Comparison of ENCODE assay signal across 13 cellular contexts in genomic region chr12:113818833-113819232, GRCh38.
DNase-seq lines count a peak whose midpoint lies in the region; ATAC-seq and TF ChIP-seq lines count a peak whose summit lies in the region.
"Had no signal": no experiment of that assay in that cellular context is flagged by ENCODE, and none has a peak within 500 bp of the region (broad histone marks: within the 10 kb centered on the region; RNA-seq: fewer than 3 reads in every experiment).

No MANE protein-coding gene starts in this region.

- WGBS in right cardiac atrium: 80% methylated on average over 10 of the region's 10 CpGs

- intact Hi-C loops in right cardiac atrium (cut with DNase I): no loop called here

- no peaks in the 10 kb centered on the region for H3K27me3 Mint-ChIP-seq in type B pancreatic cell
- H3K27me3 Mint-ChIP-seq: activated CD4-positive, alpha-beta T cell treated with anti-CD3 and anti-CD28 coated beads for 36 hours; activated naive CD8-positive, alpha-beta T cell treated with anti-CD3 and anti-CD28 coated beads, Interleukin-2, amount 10 ng/mL, durations not matched to agents 7 days and 5 days had no signal

- H3K4me1 Mint-ChIP-seq in type B pancreatic cell (ENCODE audit: unreplicated experiment): peaks cover 15% of the 10 kb centered on the region
- H3K4me1 Mint-ChIP-seq: activated CD4-positive, alpha-beta T cell treated with anti-CD3 and anti-CD28 coated beads for 36 hours; activated naive CD8-positive, alpha-beta T cell treated with anti-CD3 and anti-CD28 coated beads, Interleukin-2, amount 10 ng/mL, durations not matched to agents 7 days and 5 days had no signal

- H3K4me1 ChIP-seq in cardiac muscle cell (ENCODE audit: low read depth) (no peaks in the 10 kb centered on the region), right cardiac atrium (ENCODE audit: control insufficient read depth, insufficient read depth, low read length) (no peaks in the 10 kb centered on the region)

- H3K9me3 Mint-ChIP-seq in type B pancreatic cell: no peaks in the 10 kb centered on the region
- H3K9me3 Mint-ChIP-seq: activated naive CD8-positive, alpha-beta T cell treated with anti-CD3 and anti-CD28 coated beads, Interleukin-2, amount 10 ng/mL, durations not matched to agents 7 days and 5 days had no signal

- TF ChIP-seq CTCF in cardiac muscle cell (IDR thresholded peaks at IDR 0.05; ENCODE audit: low read depth, low read length) (peak; percentile 55), fibroblast of the aortic adventitia (IDR thresholded peaks at IDR 0.05; ENCODE audit: insufficient read depth, low read length) (peak; percentile 45), type B pancreatic cell (conservative IDR thresholded peaks at IDR 0.05) (peak; percentile 69)

- H3K27ac Mint-ChIP-seq in type B pancreatic cell: no peak overlapping the region
- H3K27ac Mint-ChIP-seq: activated CD4-positive, alpha-beta T cell treated with anti-CD3 and anti-CD28 coated beads for 36 hours; activated naive CD8-positive, alpha-beta T cell treated with anti-CD3 and anti-CD28 coated beads, Interleukin-2, amount 10 ng/mL, durations not matched to agents 7 days and 5 days had no signal

- H3K9me3 ChIP-seq in cardiac muscle cell (ENCODE audit: low read depth) (no peaks in the 10 kb centered on the region), right cardiac atrium (ENCODE audit: control insufficient read depth, low read length) (no peaks in the 10 kb centered on the region)

- H3K27me3 ChIP-seq in cardiac muscle cell (no peaks in the 10 kb centered on the region), right cardiac atrium (ENCODE audit: control insufficient read depth, insufficient read depth) (no peaks in the 10 kb centered on the region)

- H3K4me3 ChIP-seq in cardiac muscle cell: no peak overlapping the region
- no peak overlapping the region for H3K4me3 ChIP-seq in right cardiac atrium (ENCODE audit: low read length)
- no peak overlapping the region for H3K4me3 ChIP-seq in fibroblast of the aortic adventitia (ENCODE audit: low read depth, low read length)

- H3K36me3 ChIP-seq in cardiac muscle cell: no peaks in the 10 kb centered on the region

- no peaks in the 10 kb centered on the region for H3K36me3 Mint-ChIP-seq in type B pancreatic cell
- H3K36me3 Mint-ChIP-seq: activated naive CD8-positive, alpha-beta T cell treated with anti-CD3 and anti-CD28 coated beads, Interleukin-2, amount 10 ng/mL, durations not matched to agents 7 days and 5 days had no signal

- H3K27ac ChIP-seq in cardiac muscle cell (no peak overlapping the region), right cardiac atrium (ENCODE audit: low read length) (no peak overlapping the region)
- H3K27ac ChIP-seq: HL-60 had no signal

- ATAC-seq in right cardiac atrium: no peak
- ATAC-seq in GM19395 (IDR thresholded peaks at IDR 0.05; ENCODE audit: unreplicated experiment): no peak
- no peak for ATAC-seq in HG02623 (IDR thresholded peaks at IDR 0.05; ENCODE audit: unreplicated experiment)
- ATAC-seq: activated CD4-positive, alpha-beta T cell treated with anti-CD3 and anti-CD28 coated beads for 36 hours had no signal

- no peak overlapping the region for H3K4me3 Mint-ChIP-seq in type B pancreatic cell
- H3K4me3 Mint-ChIP-seq: activated CD4-positive, alpha-beta T cell treated with anti-CD3 and anti-CD28 coated beads for 36 hours; activated naive CD8-positive, alpha-beta T cell treated with anti-CD3 and anti-CD28 coated beads, Interleukin-2, amount 10 ng/mL, durations not matched to agents 7 days and 5 days had no signal

- DNase-seq in cardiac muscle cell (ENCODE audit: low read depth in 1 of 2, low spot score in 1 of 2) (peak; percentile 21 to 46), right cardiac atrium (no peak), SHP77 treated with DMSO at 0.1 percent for 48 hours (lab: John Stamatoyannopoulos, UW) (peak; percentile 1), fibroblast of the aortic adventitia (ENCODE audit: low read depth) (no peak), type B pancreatic cell (ENCODE audit: extremely low spot score, unreplicated experiment) (no peak), GM19240 (ENCODE audit: insufficient read length, low spot score) (no peak)
- DNase-seq: activated CD4-positive, alpha-beta T cell treated with anti-CD3 and anti-CD28 coated beads for 36 hours; activated naive CD8-positive, alpha-beta T cell treated with anti-CD3 and anti-CD28 coated beads, Interleukin-2, amount 10 ng/mL, durations not matched to agents 7 days and 5 days; midbrain; NCI-H2029 treated with DMSO at 0.1 percent for 48 hours had no signal

Comparison
In these comparisons a context has a peak if more than half of its experiments do, and no peak if none do; other contexts are left out.
1. DNase-seq: peak in cardiac muscle cell (2 of 2) and SHP77 treated with DMSO at 0.1 percent for 48 hours (single experiment); none in right cardiac atrium (0 of 3), fibroblast of the aortic adventitia (single experiment), type B pancreatic cell (single experiment) and GM19240 (single experiment).
2. Peak in every context shown above with its lines, with median percentiles within 50 percentile points of each other: CTCF ChIP-seq.